8 cellular contexts compared by ENCODE assay signal in the genomic region with DNA sequence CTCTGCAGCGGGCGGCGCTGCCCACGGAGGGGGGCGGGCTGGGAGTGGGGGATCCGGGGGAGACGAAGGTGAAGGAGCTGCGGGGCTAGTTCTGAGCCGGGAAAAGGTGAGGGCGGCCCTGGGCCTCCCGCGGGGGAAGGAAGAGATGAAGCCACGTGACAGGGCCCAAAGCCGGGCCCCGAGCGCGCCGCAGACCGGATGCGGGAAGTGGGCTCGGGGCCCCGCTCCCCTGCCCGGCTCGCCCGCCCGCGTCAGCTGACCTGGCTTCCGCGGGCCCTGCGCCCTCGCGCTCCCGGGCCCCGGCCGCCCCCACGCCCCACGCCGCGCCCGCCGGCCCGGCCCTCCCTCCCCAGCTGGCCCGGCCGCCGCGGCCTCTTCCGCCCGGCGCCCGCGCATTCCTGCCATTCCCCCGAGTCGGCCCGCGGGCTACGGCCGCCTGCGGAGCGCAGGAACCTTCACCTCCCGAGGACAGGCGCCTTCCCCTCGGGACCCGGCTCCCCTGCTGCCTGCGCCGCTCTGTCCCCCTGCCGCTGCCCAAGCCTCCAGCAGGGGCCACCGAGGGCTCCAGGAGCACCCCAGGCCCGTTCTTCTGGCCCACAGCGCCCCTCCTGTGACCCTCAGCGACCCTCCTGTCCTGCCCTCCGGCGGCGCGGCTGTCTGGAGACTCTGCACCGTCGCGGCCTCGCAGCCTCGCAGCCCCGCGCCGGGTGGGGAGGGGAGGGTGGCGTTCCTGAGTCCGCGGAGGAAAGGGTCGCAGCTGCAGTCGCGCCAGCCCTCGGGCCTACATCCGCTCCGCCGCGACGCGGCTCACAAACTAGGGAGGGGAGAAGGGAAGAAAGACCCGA. TPM values are rescaled to one million over a fixed set of nuclear protein-coding genes. Genes with fewer than 3 reads are reported as not detected.
DNase-seq lines count a peak whose midpoint lies in the region; ATAC-seq and TF ChIP-seq lines count a peak whose summit lies in the region.

No MANE protein-coding gene starts in this region.

- H3K4me3 Mint-ChIP-seq in central memory CD8-positive, alpha-beta T cell: peak overlapping the region; percentile 84

- TF ChIP-seq CTCF in kidney epithelial cell (IDR thresholded peaks at IDR 0.05; ENCODE audit: insufficient read depth, low read length, poor library complexity, severe bottlenecking): peak; percentile 22

- peak; percentile 69 for DNase-seq in M059J (ENCODE audit: low read depth)
- DNase-seq in activated CD4-positive, CD25-positive, alpha-beta regulatory T cell treated with anti-CD3 and anti-CD28 coated beads, Interleukin-2, amount 50 U/mL, for 16 hours (ENCODE audit: low read depth, low spot score): peak; percentile 60
- DNase-seq in central memory CD8-positive, alpha-beta T cell (ENCODE audit: low spot score in 2 of 2): peak; percentile 47 to 70
- DNase-seq in kidney epithelial cell (ENCODE audit: low read depth): no peak
- peak in 3 of 4 experiments; percentile 45 to 60 (median 49) for DNase-seq in stimulated activated CD4-positive, alpha-beta T cell treated with anti-CD3 and anti-CD28 coated beads, Interleukin-1b, Interleukin-23, amount 100 ng/mL, for 24 hours (ENCODE audit: low read depth in 4 of 4, low spot score in 1 of 4)
- DNase-seq in OCI-M2 (lab: John Stamatoyannopoulos, UW; ENCODE audit: unreplicated experiment): no peak

- no peaks in the 10 kb centered on the region for H3K27me3 ChIP-seq in kidney epithelial cell (ENCODE audit: control insufficient read depth, insufficient read depth, low read length)

- peak; percentile 60 for ATAC-seq in GM21825 (IDR thresholded peaks at IDR 0.05; ENCODE audit: unreplicated experiment)
- ATAC-seq in central memory CD8-positive, alpha-beta T cell (replicated peaks; ENCODE audit: extremely low read depth, poor library complexity, severe bottlenecking): peak; percentile 86

- no peaks in the 10 kb centered on the region for H3K36me3 ChIP-seq in kidney epithelial cell (ENCODE audit: control insufficient read depth, insufficient read depth, low read length)

- peaks cover 19% of the 10 kb centered on the region for H3K36me3 Mint-ChIP-seq in central memory CD8-positive, alpha-beta T cell (ENCODE audit: insufficient read depth)

- H3K9me3 Mint-ChIP-seq in central memory CD8-positive, alpha-beta T cell: no peaks in the 10 kb centered on the region

- no peaks in the 10 kb centered on the region for H3K27me3 Mint-ChIP-seq in central memory CD8-positive, alpha-beta T cell

- peaks cover 48% of the 10 kb centered on the region for H3K4me1 Mint-ChIP-seq in central memory CD8-positive, alpha-beta T cell

- H3K4me3 ChIP-seq in GM08714 (ENCODE audit: low read length) (peak overlapping the region; percentile 51; the same call in 1 of the 2 replicates), kidney epithelial cell (ENCODE audit: low read depth, low read length) (peak overlapping the region; percentile 48)

- H3K27ac Mint-ChIP-seq in central memory CD8-positive, alpha-beta T cell (ENCODE audit: low read depth): peak overlapping the region; percentile 95

RNA-seq across cellular contexts. Expression of gene NINJ2, which starts 20.4 kb away (rescaled TPM):
- 0.81 TPM in 1 of 2 replicates, not detected in the other for total RNA-seq in M059J (2014; rRNA removed; shearing (Covaris generic))
- total RNA-seq in kidney epithelial cell: not detected in 2 replicates

Comparison
In these comparisons a context has a peak if more than half of its experiments do, and no peak if none do; other contexts are left out.
1. DNase-seq: peak in M059J (single experiment), activated CD4-positive, CD25-positive, alpha-beta regulatory T cell treated with anti-CD3 and anti-CD28 coated beads, Interleukin-2, amount 50 U/mL, for 16 hours (single experiment), central memory CD8-positive, alpha-beta T cell (2 of 2) and stimulated activated CD4-positive, alpha-beta T cell treated with anti-CD3 and anti-CD28 coated beads, Interleukin-1b, Interleukin-23, amount 100 ng/mL, for 24 hours (3 of 4); none in kidney epithelial cell (single experiment) and OCI-M2 (single experiment).